Comparison of ENCODE assay signal across 8 cellular contexts in genomic region chr16:70706948-70707465, GRCh38. TPM values are rescaled to one million over a fixed set of nuclear protein-coding genes. Genes with fewer than 3 reads are reported as not detected.
DNase-seq lines count a peak whose midpoint lies in the region; TF ChIP-seq lines count a peak whose summit lies in the region.
"Had no signal": no experiment of that assay in that cellular context is flagged by ENCODE, and none has a peak within 500 bp of the region (broad histone marks: within the 10 kb centered on the region; RNA-seq: fewer than 3 reads in every experiment).

No MANE protein-coding gene starts in this region.

- DNase-seq in LHCN-M2 (ENCODE audit: low read depth) (peak; percentile 85), cardiac fibroblast (ENCODE audit: low read depth in 2 of 2) (peak; percentile 56 to 80), ureter (ENCODE audit: low spot score) (peak; percentile 74), NCI-H510A (lab: John Stamatoyannopoulos, UW) (no peak), thyroid gland (no peak), NCI-H1092 treated with DMSO at 0.1 percent for 48 hours (lab: John Stamatoyannopoulos, UW) (no peak)
- DNase-seq: substantia nigra had no signal

- H3K27ac ChIP-seq in layer of hippocampus (ENCODE audit: low read depth, low read length): peak overlapping the region; percentile 73
- H3K27ac ChIP-seq in thyroid gland: no peak overlapping the region

- peaks cover 7 to 47% of the 10 kb centered on the region in 2 donors for H3K4me1 ChIP-seq in thyroid gland

- H3K4me3 ChIP-seq in cardiac fibroblast (replicated peaks in 1 of 2; ENCODE audit: low read depth in 2 of 2, low read length in 2 of 2) (no peak overlapping the region), thyroid gland (replicated peaks in 1 of 3) (no peak overlapping the region)

- no peaks in the 10 kb centered on the region for H3K36me3 ChIP-seq in thyroid gland

- no peak for TF ChIP-seq CTCF in cardiac fibroblast (IDR thresholded peaks at IDR 0.05; ENCODE audit: low read depth, low read length)
- TF ChIP-seq CTCF in thyroid gland (IDR thresholded peaks at IDR 0.05): no peak

- H3K27me3 ChIP-seq in layer of hippocampus (ENCODE audit: control insufficient read depth, insufficient read depth, low read length): no peaks in the 10 kb centered on the region
- no peaks in the 10 kb centered on the region for H3K27me3 ChIP-seq in thyroid gland

- TF ChIP-seq POLR2A in thyroid gland (IDR thresholded peaks at IDR 0.05): no peak

- no peaks in the 10 kb centered on the region for H3K9me3 ChIP-seq in thyroid gland

- 50 to 59% methylated on average over 7 of the region's 7 CpGs for WGBS in thyroid gland, 2 donors

- intact Hi-C loops in thyroid gland (cut with DNase I): no loop called here

RNA-seq across cellular contexts. Expression of gene MTSS2, which starts 21.2 kb away (rescaled TPM):
- total RNA-seq in LHCN-M2 (2014; rRNA removed): 84.4 and 129 TPM in 2 replicates
- 254 TPM for polyA plus RNA-seq in LHCN-M2 (2012)
- 83.1 TPM for total RNA-seq in ureter
- total RNA-seq in thyroid gland: 10 to 100 TPM; 11.3 to 39.8 (median 26.7) TPM

Comparison
In these comparisons a context has a peak if more than half of its experiments do, and no peak if none do; other contexts are left out.
1. DNase-seq: peak in LHCN-M2 (single experiment), cardiac fibroblast (2 of 2) and ureter (single experiment); none in NCI-H510A (single experiment), thyroid gland (0 of 2) and NCI-H1092 treated with DMSO at 0.1 percent for 48 hours (single experiment).